ENCODE assay signal across 9 cellular contexts in the genomic region with DNA sequence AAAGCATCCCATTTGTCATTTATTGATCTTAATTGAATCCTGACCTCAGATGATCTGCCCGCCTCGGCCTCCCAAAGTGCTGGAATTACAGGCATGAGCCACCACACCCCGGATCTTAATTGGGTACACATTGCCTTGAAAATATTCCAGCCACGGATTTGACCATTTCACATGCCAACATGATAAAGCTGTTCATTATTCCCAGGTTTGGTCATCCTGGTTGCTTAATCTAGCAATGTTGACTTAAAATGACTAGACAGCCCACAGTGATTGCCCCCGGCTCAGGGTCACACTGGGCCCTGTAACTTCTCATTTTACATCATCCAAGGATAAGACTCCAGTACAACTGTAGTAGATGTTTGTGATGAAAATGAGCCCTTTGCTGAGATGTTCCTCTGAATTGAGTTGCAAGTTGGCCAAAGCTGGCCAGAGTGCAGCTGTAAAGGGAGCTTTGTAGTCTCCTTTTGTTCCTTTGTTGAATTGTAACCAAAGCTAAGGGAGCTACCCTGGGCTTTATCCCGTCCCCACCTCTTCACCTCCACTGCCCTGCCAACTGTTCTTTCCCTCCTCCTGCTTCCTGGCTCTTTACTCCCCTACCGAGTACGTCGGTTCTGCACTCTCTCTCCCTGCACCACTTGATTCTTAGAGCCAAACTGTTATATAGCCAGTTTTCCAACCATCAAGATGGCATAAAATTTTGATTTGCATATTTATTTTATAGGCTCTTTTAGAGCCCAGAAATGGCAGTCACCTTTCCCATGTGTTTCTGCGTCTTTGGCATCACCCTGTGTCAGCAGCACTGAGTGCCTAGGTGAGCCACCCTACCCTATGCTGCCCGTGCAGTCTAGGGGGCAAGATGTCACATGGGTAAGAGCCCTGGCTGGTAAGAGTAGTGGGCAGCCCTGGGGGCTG.
DNase-seq lines count a peak whose midpoint lies in the region; ATAC-seq, FAIRE-seq and TF ChIP-seq lines count a peak whose summit lies in the region.
"Had no signal": no experiment of that assay in that cellular context is flagged by ENCODE, and none has a peak within 500 bp of the region (broad histone marks: within the 10 kb centered on the region; RNA-seq: fewer than 3 reads in every experiment).

No MANE protein-coding gene starts in this region.

- TF ChIP-seq POLR2A in A549 (IDR thresholded peaks at IDR 0.05; ENCODE audit: low read length) (no peak), right lobe of liver (IDR thresholded peaks at IDR 0.05) (no peak)

- no peak overlapping the region for H3K4me3 ChIP-seq in A549
- no peak overlapping the region for H3K4me3 ChIP-seq in HFF-Myc (replicated peaks; ENCODE audit: low read depth, low read length)
- H3K4me3 ChIP-seq in right lobe of liver = peak overlapping the region in 1 of 3 donors; percentile 31

- peak; percentile 41 to 76 for TF ChIP-seq RAD21 in A549 (conservative IDR thresholded peaks at IDR 0.05 in 1 of 2, IDR thresholded peaks at IDR 0.05 in 1 of 2)

- no peaks in the 10 kb centered on the region for H3K27me3 ChIP-seq in right lobe of liver

- peaks cover 86% of the 10 kb centered on the region for H3K4me1 ChIP-seq in A549
- H3K4me1 ChIP-seq in right lobe of liver = peaks cover 0 to 40% (median 11%) of the 10 kb centered on the region in 4 donors

- H3K4me2 ChIP-seq in A549 = peak overlapping the region; percentile 64

- DNase-seq in A549 (ENCODE audit: low read depth in 1 of 2, low spot score in 1 of 2) (peak; percentile 85 to 97), HFF-Myc (ENCODE audit: extremely low read depth, low read depth) (peak; percentile 66), right lobe of liver (peak; percentile 65 to 78 (median 76)), OCI-M2 (lab: John Stamatoyannopoulos, UW; ENCODE audit: unreplicated experiment) (no peak), substantia nigra (lab: John Stamatoyannopoulos, UW) (no peak), NOMO-1 treated with DMSO at 0.1 percent for 48 hours (lab: John Stamatoyannopoulos, UW; ENCODE audit: unreplicated experiment) (no peak)
- DNase-seq in activated naive CD8-positive, alpha-beta T cell treated with anti-CD3 and anti-CD28 coated beads, Interleukin-2, amount 50 U/mL, for 24 hours = no peak

- H3K27me3 Mint-ChIP-seq in activated naive CD8-positive, alpha-beta T cell treated with anti-CD3 and anti-CD28 coated beads, Interleukin-2, amount 50 U/mL, for 24 hours = no peaks in the 10 kb centered on the region

- H3K36me3 ChIP-seq in right lobe of liver = no peaks in the 10 kb centered on the region

- peaks cover 44% of the 10 kb centered on the region for H3K36me3 Mint-ChIP-seq in activated naive CD8-positive, alpha-beta T cell treated with anti-CD3 and anti-CD28 coated beads, Interleukin-2, amount 50 U/mL, for 24 hours (ENCODE audit: low read depth)

- peak; percentile 100 for TF ChIP-seq EP300 in A549 (IDR thresholded peaks at IDR 0.05)

- WGBS in A549 (ENCODE audit: missing lambda C conversion rate) = 7% methylated on average over 11 of the region's 11 CpGs
- 33% methylated on average over 11 of the region's 11 CpGs for WGBS in right lobe of liver (ENCODE audit: insufficient coverage, low coverage, low lambda C conversion rate, missing lambda C conversion rate)

- CTCF ChIA-PET in A549 (lab: Yijun Ruan, JAX) = interaction anchor here (0.6 to 4.5 kb wide), 14 partner anchors 8 to 284 kb away, joined by 3 to 17 read pairs (median 4); partner anchors contain the start of gene HIF1A

- H3K27ac Mint-ChIP-seq in activated naive CD8-positive, alpha-beta T cell treated with anti-CD3 and anti-CD28 coated beads, Interleukin-2, amount 50 U/mL, for 24 hours = peak overlapping the region; percentile 98

- intact Hi-C loops in right lobe of liver (cut with DNase I) = loop anchor here in 1 of 2 donors (10.0 kb wide), 1 partner anchor 79 kb away; no protein-coding TSS in a partner anchor

- H3K4me3 Mint-ChIP-seq in activated naive CD8-positive, alpha-beta T cell treated with anti-CD3 and anti-CD28 coated beads, Interleukin-2, amount 50 U/mL, for 24 hours = no peak overlapping the region

- H3K9me3 ChIP-seq in A549 = no peaks in the 10 kb centered on the region; the same call in 2 of the 3 replicates
- no peaks in the 10 kb centered on the region for H3K9me3 ChIP-seq in right lobe of liver

- H3K27ac ChIP-seq in A549 (peak overlapping the region; percentile 96 to 99), right lobe of liver (peak overlapping the region; percentile 63 to 84 (median 73)), substantia nigra (ENCODE audit: low read depth, low read length, poor library complexity, severe bottlenecking) (no peak overlapping the region)

- no peak for FAIRE-seq in A549 (lab: Jason Lieb, UNC)

- TF ChIP-seq CTCF in A549 (IDR thresholded peaks at IDR 0.05) (no peak), HFF-Myc (IDR thresholded peaks at IDR 0.05; ENCODE audit: low read depth, low read length, missing control alignments) (no peak), right lobe of liver (IDR thresholded peaks at IDR 0.05) (no peak)

- no peaks in the 10 kb centered on the region for H3K9me3 Mint-ChIP-seq in activated naive CD8-positive, alpha-beta T cell treated with anti-CD3 and anti-CD28 coated beads, Interleukin-2, amount 50 U/mL, for 24 hours
- H3K9me3 Mint-ChIP-seq: activated T-cell treated with anti-CD3 and anti-CD28 coated beads, Interleukin-2, amount 50 U/mL, for 4 hours had no signal

- H3K4me1 Mint-ChIP-seq in activated naive CD8-positive, alpha-beta T cell treated with anti-CD3 and anti-CD28 coated beads, Interleukin-2, amount 50 U/mL, for 24 hours = peaks cover 62% of the 10 kb centered on the region

- POLR2A ChIA-PET in A549 (lab: Yijun Ruan, JAX) = interaction anchor here (0.6 to 2.9 kb wide), 13 partner anchors 9 to 208 kb away, joined by 3 to 20 read pairs (median 7); partner anchors contain the start of genes HIF1A and SNAPC1

- ATAC-seq in A549 (peak; percentile 91 to 95), right lobe of liver (peak; percentile 68 to 84 (median 77)), HG03108 (IDR thresholded peaks at IDR 0.05; ENCODE audit: unreplicated experiment) (no peak)
- no peak for ATAC-seq in activated naive CD8-positive, alpha-beta T cell treated with anti-CD3 and anti-CD28 coated beads, Interleukin-2, amount 50 U/mL, for 24 hours

TF ChIP-seq in A549, 52 proteins besides CTCF, POLR2A, EP300 and RAD21 (continues in another document):
- TF ChIP-seq TP53 (CRISPR knock-in tag; IDR thresholded peaks at IDR 0.05) (no peak), ZC3H11A (IDR thresholded peaks at IDR 0.05) (no peak), FOSB (CRISPR knock-in tag; IDR thresholded peaks at IDR 0.05) (peak; percentile 78; the same call in 1 of the 2 replicates), EHMT2 (IDR thresholded peaks at IDR 0.05; ENCODE audit: low read depth) (no peak), CBX8 (IDR thresholded peaks at IDR 0.05) (no peak), FOSL2 (IDR thresholded peaks at IDR 0.05) (peak; percentile 98), FOSL2 (CRISPR knock-in tag; IDR thresholded peaks at IDR 0.05) (peak; percentile 99), PHF8 (IDR thresholded peaks at IDR 0.05; ENCODE audit: borderline replicate concordance, low read depth) (no peak), SREBF2 (IDR thresholded peaks at IDR 0.05) (no peak), BCL3 (IDR thresholded peaks at IDR 0.05) (peak; percentile 98; the same call in 2 of the 3 replicates)
- TF ChIP-seq, protein P1, sequence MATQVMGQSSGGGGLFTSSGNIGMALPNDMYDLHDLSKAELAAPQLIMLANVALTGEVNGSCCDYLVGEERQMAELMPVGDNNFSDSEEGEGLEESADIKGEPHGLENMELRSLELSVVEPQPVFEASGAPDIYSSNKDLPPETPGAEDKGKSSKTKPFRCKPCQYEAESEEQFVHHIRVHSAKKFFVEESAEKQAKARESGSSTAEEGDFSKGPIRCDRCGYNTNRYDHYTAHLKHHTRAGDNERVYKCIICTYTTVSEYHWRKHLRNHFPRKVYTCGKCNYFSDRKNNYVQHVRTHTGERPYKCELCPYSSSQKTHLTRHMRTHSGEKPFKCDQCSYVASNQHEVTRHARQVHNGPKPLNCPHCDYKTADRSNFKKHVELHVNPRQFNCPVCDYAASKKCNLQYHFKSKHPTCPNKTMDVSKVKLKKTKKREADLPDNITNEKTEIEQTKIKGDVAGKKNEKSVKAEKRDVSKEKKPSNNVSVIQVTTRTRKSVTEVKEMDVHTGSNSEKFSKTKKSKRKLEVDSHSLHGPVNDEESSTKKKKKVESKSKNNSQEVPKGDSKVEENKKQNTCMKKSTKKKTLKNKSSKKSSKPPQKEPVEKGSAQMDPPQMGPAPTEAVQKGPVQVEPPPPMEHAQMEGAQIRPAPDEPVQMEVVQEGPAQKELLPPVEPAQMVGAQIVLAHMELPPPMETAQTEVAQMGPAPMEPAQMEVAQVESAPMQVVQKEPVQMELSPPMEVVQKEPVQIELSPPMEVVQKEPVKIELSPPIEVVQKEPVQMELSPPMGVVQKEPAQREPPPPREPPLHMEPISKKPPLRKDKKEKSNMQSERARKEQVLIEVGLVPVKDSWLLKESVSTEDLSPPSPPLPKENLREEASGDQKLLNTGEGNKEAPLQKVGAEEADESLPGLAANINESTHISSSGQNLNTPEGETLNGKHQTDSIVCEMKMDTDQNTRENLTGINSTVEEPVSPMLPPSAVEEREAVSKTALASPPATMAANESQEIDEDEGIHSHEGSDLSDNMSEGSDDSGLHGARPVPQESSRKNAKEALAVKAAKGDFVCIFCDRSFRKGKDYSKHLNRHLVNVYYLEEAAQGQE (IDR thresholded peaks at IDR 0.05) = no peak
- TF ChIP-seq, protein P2, sequence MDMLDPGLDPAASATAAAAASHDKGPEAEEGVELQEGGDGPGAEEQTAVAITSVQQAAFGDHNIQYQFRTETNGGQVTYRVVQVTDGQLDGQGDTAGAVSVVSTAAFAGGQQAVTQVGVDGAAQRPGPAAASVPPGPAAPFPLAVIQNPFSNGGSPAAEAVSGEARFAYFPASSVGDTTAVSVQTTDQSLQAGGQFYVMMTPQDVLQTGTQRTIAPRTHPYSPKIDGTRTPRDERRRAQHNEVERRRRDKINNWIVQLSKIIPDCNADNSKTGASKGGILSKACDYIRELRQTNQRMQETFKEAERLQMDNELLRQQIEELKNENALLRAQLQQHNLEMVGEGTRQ (IDR thresholded peaks at IDR 0.05) = no peak; the same call in 1 of the 2 replicates

Comparison
In these comparisons a context has a peak if more than half of its experiments do, and no peak if none do; other contexts are left out.
1. ATAC-seq: peak in A549 (2 of 2) and right lobe of liver (4 of 4); none in activated naive CD8-positive, alpha-beta T cell treated with anti-CD3 and anti-CD28 coated beads, Interleukin-2, amount 50 U/mL, for 24 hours (single experiment) and HG03108 (single experiment).
2. DNase-seq: peak in A549 (2 of 2), HFF-Myc (single experiment) and right lobe of liver (3 of 3); none in activated naive CD8-positive, alpha-beta T cell treated with anti-CD3 and anti-CD28 coated beads, Interleukin-2, amount 50 U/mL, for 24 hours (single experiment), OCI-M2 (single experiment), substantia nigra (0 of 49) and NOMO-1 treated with DMSO at 0.1 percent for 48 hours (single experiment).